Comparison of ENCODE assay signal across 22 cellular contexts in genomic region chr16:48446534-48446920, GRCh38.
DNase-seq lines count a peak whose midpoint lies in the region; ATAC-seq and TF ChIP-seq lines count a peak whose summit lies in the region.
"Had no signal": no experiment of that assay in that cellular context is flagged by ENCODE, and none has a peak within 500 bp of the region (broad histone marks: within the 10 kb centered on the region; RNA-seq: fewer than 3 reads in every experiment).

No MANE protein-coding gene starts in this region.

- TF ChIP-seq CTCF in coronary artery (IDR thresholded peaks at IDR 0.05), result no peak
- no peak for TF ChIP-seq CTCF in prostate gland (IDR thresholded peaks at IDR 0.05)

- no peaks in the 10 kb centered on the region for H3K9me3 ChIP-seq in prostate gland
- H3K9me3 ChIP-seq: BE2C, SJSA1 had no signal

- peak overlapping the region; percentile 20 for H3K27ac Mint-ChIP-seq in stimulated activated naive B cell treated with anti-CD40 and anti-IgM and Interleukin-4, amounts not matched to agents 10 μg/mL and 1 μg/mL and 100 μg/mL, for 72 hours
- H3K27ac Mint-ChIP-seq: CD4-positive, alpha-beta memory T cell; GM23338 had no signal

- no peaks in the 10 kb centered on the region for H3K27me3 ChIP-seq in prostate gland (replicated peaks; ENCODE audit: insufficient read depth)
- H3K27me3 ChIP-seq: BE2C, SJSA1 had no signal

- no peaks in the 10 kb centered on the region for H3K27me3 Mint-ChIP-seq in stimulated activated naive B cell treated with anti-CD40 and anti-IgM and Interleukin-4, amounts not matched to agents 10 μg/mL and 1 μg/mL and 100 μg/mL, for 72 hours
- H3K27me3 Mint-ChIP-seq: CD4-positive, alpha-beta memory T cell had no signal

- H3K36me3 Mint-ChIP-seq in stimulated activated naive B cell treated with anti-CD40 and anti-IgM and Interleukin-4, amounts not matched to agents 10 μg/mL and 1 μg/mL and 100 μg/mL, for 72 hours, result no peaks in the 10 kb centered on the region
- H3K36me3 Mint-ChIP-seq: CD4-positive, alpha-beta memory T cell had no signal

- TF ChIP-seq POLR2A in prostate gland (IDR thresholded peaks at IDR 0.05), result no peak

- H3K4me1 ChIP-seq in prostate gland (replicated peaks), result no peaks in the 10 kb centered on the region
- H3K4me1 ChIP-seq: BE2C had no signal

- peak; percentile 24 for DNase-seq in DMS53 (lab: John Stamatoyannopoulos, UW)
- no peak for DNase-seq in DMS53 treated with DMSO at 0.1 percent for 48 hours (lab: John Stamatoyannopoulos, UW; ENCODE audit: unreplicated experiment)
- DNase-seq in NCI-H69 (lab: John Stamatoyannopoulos, UW), result peak; percentile 8
- DNase-seq in kidney tubule cell (ENCODE audit: low spot score), result peak; percentile 25
- DNase-seq in stimulated activated naive B cell treated with anti-CD40 and anti-IgM and Interleukin-4, amounts not matched to agents 10 μg/mL and 1 μg/mL and 100 μg/mL, for 72 hours, result no peak
- DNase-seq in coronary artery (ENCODE audit: low spot score), result no peak
- no peak for DNase-seq in prostate gland (ENCODE audit: low spot score)
- DNase-seq: BE2C; Calu3; CD4-positive, alpha-beta memory T cell; DMS79; Kasumi-1; MV-4-11; NCI-H1417 treated with DMSO at 0.1 percent for 48 hours; NCI-H2029; NCI-H2171; NCI-H446; PC-3 had no signal

- H3K27ac ChIP-seq in coronary artery (no peak overlapping the region), prostate gland (no peak overlapping the region)
- H3K27ac ChIP-seq: 22Rv1 had no signal

- WGBS in prostate gland, result 82% methylated on average over 5 of the region's 5 CpGs

- H3K36me3 ChIP-seq in prostate gland, result no peaks in the 10 kb centered on the region
- H3K36me3 ChIP-seq: BE2C, SJSA1 had no signal

- H3K4me3 ChIP-seq in coronary artery (no peak overlapping the region), prostate gland (no peak overlapping the region)
- H3K4me3 ChIP-seq: GM23338, SJSA1 had no signal

- H3K9me3 Mint-ChIP-seq in stimulated activated naive B cell treated with anti-CD40 and anti-IgM and Interleukin-4, amounts not matched to agents 10 μg/mL and 1 μg/mL and 100 μg/mL, for 72 hours, result no peaks in the 10 kb centered on the region
- H3K9me3 Mint-ChIP-seq: CD4-positive, alpha-beta memory T cell; GM23338 had no signal

- no peak for ATAC-seq in stimulated activated naive B cell treated with anti-CD40 and anti-IgM and Interleukin-4, amounts not matched to agents 10 μg/mL and 1 μg/mL and 100 μg/mL, for 72 hours (replicated peaks)
- no peak for ATAC-seq in HG03175 (IDR thresholded peaks at IDR 0.05; ENCODE audit: unreplicated experiment)
- ATAC-seq: GM23338, PC-3 had no signal

- H3K4me1 Mint-ChIP-seq in stimulated activated naive B cell treated with anti-CD40 and anti-IgM and Interleukin-4, amounts not matched to agents 10 μg/mL and 1 μg/mL and 100 μg/mL, for 72 hours, result peaks cover 7 to 13% of the 10 kb centered on the region in 2 donors
- H3K4me1 Mint-ChIP-seq: CD4-positive, alpha-beta memory T cell had no signal

- H3K4me3 Mint-ChIP-seq in stimulated activated naive B cell treated with anti-CD40 and anti-IgM and Interleukin-4, amounts not matched to agents 10 μg/mL and 1 μg/mL and 100 μg/mL, for 72 hours, result no peak overlapping the region
- H3K4me3 Mint-ChIP-seq: CD4-positive, alpha-beta memory T cell; GM23338 had no signal

- intact Hi-C loops in prostate gland (cut with DNase I), result no loop called here

Comparison
In these comparisons a context has a peak if more than half of its experiments do, and no peak if none do; other contexts are left out.
1. DNase-seq: peak in DMS53 (single experiment), NCI-H69 (single experiment) and kidney tubule cell (single experiment); none in DMS53 treated with DMSO at 0.1 percent for 48 hours (single experiment), stimulated activated naive B cell treated with anti-CD40 and anti-IgM and Interleukin-4, amounts not matched to agents 10 μg/mL and 1 μg/mL and 100 μg/mL, for 72 hours (single experiment), coronary artery (single experiment) and prostate gland (single experiment).